ENCODE assay signal across 33 cellular contexts in the genomic region with DNA sequence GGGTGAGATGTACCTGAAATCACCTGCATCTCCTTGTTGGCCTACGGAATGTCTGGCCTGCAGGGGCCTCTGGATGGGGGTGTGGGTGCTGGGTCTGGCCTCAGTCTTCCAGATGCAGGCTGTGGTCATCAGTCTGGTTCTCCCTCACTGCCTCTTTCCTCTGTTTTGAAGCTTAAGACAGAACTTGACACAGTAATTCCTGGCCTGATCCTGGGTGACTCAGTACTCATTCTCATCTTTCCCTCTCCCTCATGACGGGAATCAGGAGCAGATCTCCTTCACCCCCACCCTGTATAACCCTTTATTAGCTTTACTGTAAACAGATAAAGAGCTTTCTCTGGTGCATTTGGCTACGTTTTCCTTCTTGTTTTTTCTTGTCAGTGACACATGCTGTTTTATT.
"Had no signal": no experiment of that assay in that cellular context is flagged by ENCODE, and none has a peak within 500 bp of the region (broad histone marks: within the 10 kb centered on the region; RNA-seq: fewer than 3 reads in every experiment).

No MANE protein-coding gene starts in this region.

- FAIRE-seq: colon had no signal

- H3K27ac Mint-ChIP-seq: activated CD4-positive, alpha-beta memory T cell treated with anti-CD3 and anti-CD28 coated beads for 36 hours; activated CD4-positive, alpha-beta T cell treated with anti-CD3 and anti-CD28 coated beads for 36 hours; activated CD4-positive, alpha-beta T cell treated with anti-CD3 and anti-CD28 coated beads, Interleukin-2, amount 10 ng/mL, durations not matched to agents 24 days and 14 days; activated CD8-positive, alpha-beta memory T cell treated with anti-CD3 and anti-CD28 coated beads, Interleukin-2, amount 10 ng/mL, durations not matched to agents 7 days and 5 days; activated CD8-positive, alpha-beta T cell treated with anti-CD3 and anti-CD28 coated beads, Interleukin-2, amount 10 ng/mL, durations not matched to agents 7 days and 5 days; activated naive CD4-positive, alpha-beta T cell treated with anti-CD3 and anti-CD28 coated beads for 36 hours; activated naive CD4-positive, alpha-beta T cell treated with anti-CD3 and anti-CD28 coated beads, Interleukin-2, amount 50 U/mL, for 24 hours; activated naive CD8-positive, alpha-beta T cell treated with anti-CD3 and anti-CD28 coated beads for 36 hours; activated naive CD8-positive, alpha-beta T cell treated with anti-CD3 and anti-CD28 coated beads, Interleukin-2, amount 50 U/mL, for 24 hours; activated T-helper 1 cell treated with anti-CD3 and anti-CD28 coated beads, Interleukin-12 subunit alpha, Interleukin-12 subunit beta, Interleukin-2, Interleukin-4 antibody, amounts not matched to agents 30 ng/mL and 10 ng/mL and 1 ng/mL, durations not matched to agents 14 hours and 24 hours and 36 hours; activated T-helper 2 cell treated with anti-CD3 and anti-CD28 coated beads, Interferon-gamma antibody, Interleukin-2, Interleukin-4, amounts not matched to agents 10 μg/mL and 5 μg/mL and 100 μg/mL, durations not matched to agents 14 hours and 24 hours and 36 hours; effector memory CD8-positive, alpha-beta T cell; T-cell; T-helper 1 cell treated with Interleukin-12 subunit alpha and Interleukin-12 subunit beta and Interleukin-4 antibody, amounts not matched to agents 30 μg/mL and 1 μg/mL, for 36 hours had no signal

- H3K27me3 Mint-ChIP-seq: activated CD4-positive, alpha-beta memory T cell treated with anti-CD3 and anti-CD28 coated beads for 36 hours; activated CD4-positive, alpha-beta T cell treated with anti-CD3 and anti-CD28 coated beads for 36 hours; activated CD4-positive, alpha-beta T cell treated with anti-CD3 and anti-CD28 coated beads, Interleukin-2, amount 10 ng/mL, durations not matched to agents 24 days and 14 days; activated CD8-positive, alpha-beta memory T cell treated with anti-CD3 and anti-CD28 coated beads, Interleukin-2, amount 10 ng/mL, durations not matched to agents 7 days and 5 days; activated naive CD8-positive, alpha-beta T cell treated with anti-CD3 and anti-CD28 coated beads for 36 hours; activated naive CD8-positive, alpha-beta T cell treated with anti-CD3 and anti-CD28 coated beads, Interleukin-2, amount 50 U/mL, for 24 hours; effector memory CD8-positive, alpha-beta T cell; T-cell had no signal

- H3K27me3 ChIP-seq: adrenal gland, brain microvascular endothelial cell, esophagus squamous epithelium had no signal

- H3K9me3 Mint-ChIP-seq: activated CD4-positive, alpha-beta memory T cell treated with anti-CD3 and anti-CD28 coated beads for 36 hours; activated CD4-positive, alpha-beta T cell treated with anti-CD3 and anti-CD28 coated beads, Interleukin-2, amount 10 ng/mL, durations not matched to agents 24 days and 14 days; activated naive CD4-positive, alpha-beta T cell treated with anti-CD3 and anti-CD28 coated beads, Interleukin-2, amount 50 U/mL, for 24 hours; activated naive CD8-positive, alpha-beta T cell treated with anti-CD3 and anti-CD28 coated beads for 36 hours; activated naive CD8-positive, alpha-beta T cell treated with anti-CD3 and anti-CD28 coated beads, Interleukin-2, amount 50 U/mL, for 24 hours; activated T-helper 1 cell treated with anti-CD3 and anti-CD28 coated beads, Interleukin-12 subunit alpha, Interleukin-12 subunit beta, Interleukin-2, Interleukin-4 antibody, amounts not matched to agents 30 ng/mL and 10 ng/mL and 1 ng/mL, durations not matched to agents 14 hours and 24 hours and 36 hours; activated T-helper 2 cell treated with anti-CD3 and anti-CD28 coated beads, Interferon-gamma antibody, Interleukin-2, Interleukin-4, amounts not matched to agents 10 μg/mL and 5 μg/mL and 100 μg/mL, durations not matched to agents 14 hours and 24 hours and 36 hours; T-helper 1 cell treated with Interleukin-12 subunit alpha and Interleukin-12 subunit beta and Interleukin-4 antibody, amounts not matched to agents 30 μg/mL and 1 μg/mL, for 36 hours had no signal

- H3K4me1 Mint-ChIP-seq: activated CD4-positive, alpha-beta T cell treated with anti-CD3 and anti-CD28 coated beads for 36 hours; activated CD4-positive, alpha-beta T cell treated with anti-CD3 and anti-CD28 coated beads, Interleukin-2, amount 10 ng/mL, durations not matched to agents 24 days and 14 days; activated CD8-positive, alpha-beta memory T cell treated with anti-CD3 and anti-CD28 coated beads, Interleukin-2, amount 10 ng/mL, durations not matched to agents 7 days and 5 days; activated naive CD4-positive, alpha-beta T cell treated with anti-CD3 and anti-CD28 coated beads, Interleukin-2, amount 50 U/mL, for 24 hours; activated naive CD8-positive, alpha-beta T cell treated with anti-CD3 and anti-CD28 coated beads for 36 hours; activated naive CD8-positive, alpha-beta T cell treated with anti-CD3 and anti-CD28 coated beads, Interleukin-2, amount 50 U/mL, for 24 hours; T-cell had no signal

- H3K27ac ChIP-seq: adrenal gland, brain microvascular endothelial cell, esophagus squamous epithelium, gastroesophageal sphincter had no signal

- H3K4me3 ChIP-seq: adrenal gland, esophagus squamous epithelium, gastroesophageal sphincter had no signal

- H3K9me3 ChIP-seq: adrenal gland, esophagus squamous epithelium, gastroesophageal sphincter had no signal

- H3K4me3 Mint-ChIP-seq: activated CD4-positive, alpha-beta memory T cell treated with anti-CD3 and anti-CD28 coated beads for 36 hours; activated CD4-positive, alpha-beta T cell treated with anti-CD3 and anti-CD28 coated beads for 36 hours; activated CD4-positive, alpha-beta T cell treated with anti-CD3 and anti-CD28 coated beads, Interleukin-2, amount 10 ng/mL, durations not matched to agents 24 days and 14 days; activated CD8-positive, alpha-beta memory T cell treated with anti-CD3 and anti-CD28 coated beads, Interleukin-2, amount 10 ng/mL, durations not matched to agents 7 days and 5 days; activated CD8-positive, alpha-beta T cell treated with anti-CD3 and anti-CD28 coated beads, Interleukin-2, amount 10 ng/mL, durations not matched to agents 7 days and 5 days; activated naive CD4-positive, alpha-beta T cell treated with anti-CD3 and anti-CD28 coated beads for 36 hours; activated naive CD4-positive, alpha-beta T cell treated with anti-CD3 and anti-CD28 coated beads, Interleukin-2, amount 50 U/mL, for 24 hours; activated naive CD8-positive, alpha-beta T cell treated with anti-CD3 and anti-CD28 coated beads for 36 hours; activated naive CD8-positive, alpha-beta T cell treated with anti-CD3 and anti-CD28 coated beads, Interleukin-2, amount 50 U/mL, for 24 hours; activated T-helper 1 cell treated with anti-CD3 and anti-CD28 coated beads, Interleukin-12 subunit alpha, Interleukin-12 subunit beta, Interleukin-2, Interleukin-4 antibody, amounts not matched to agents 30 ng/mL and 10 ng/mL and 1 ng/mL, durations not matched to agents 14 hours and 24 hours and 36 hours; effector memory CD8-positive, alpha-beta T cell; T-cell; T-helper 1 cell treated with Interleukin-12 subunit alpha and Interleukin-12 subunit beta and Interleukin-4 antibody, amounts not matched to agents 30 μg/mL and 1 μg/mL, for 36 hours had no signal

- ATAC-seq: activated CD4-positive, alpha-beta T cell treated with anti-CD3 and anti-CD28 coated beads for 36 hours; activated CD8-positive, alpha-beta memory T cell treated with anti-CD3 and anti-CD28 coated beads, Interleukin-2, amount 10 ng/mL, durations not matched to agents 7 days and 5 days; activated CD8-positive, alpha-beta T cell treated with anti-CD3 and anti-CD28 coated beads, Interleukin-2, amount 10 ng/mL, durations not matched to agents 7 days and 5 days; activated naive CD8-positive, alpha-beta T cell treated with anti-CD3 and anti-CD28 coated beads, Interleukin-2, amount 50 U/mL, for 24 hours; effector memory CD8-positive, alpha-beta T cell; gastroesophageal sphincter; T-cell had no signal

- H3K4me1 ChIP-seq: adrenal gland, esophagus squamous epithelium, gastroesophageal sphincter had no signal

- DNase-seq: activated CD4-positive, alpha-beta memory T cell treated with anti-CD3 and anti-CD28 coated beads for 36 hours; activated CD4-positive, alpha-beta T cell treated with anti-CD3 and anti-CD28 coated beads for 36 hours; activated CD4-positive, alpha-beta T cell treated with anti-CD3 and anti-CD28 coated beads, Interleukin-2, amount 10 ng/mL, durations not matched to agents 24 days and 14 days; activated CD4-positive, CD25-positive, alpha-beta regulatory T cell; activated CD4-positive, CD25-positive, alpha-beta regulatory T cell treated with anti-CD3 and anti-CD28 coated beads, Interleukin-2, amount 50 U/mL, for 72 hours; activated CD8-positive, alpha-beta memory T cell treated with anti-CD3 and anti-CD28 coated beads, Interleukin-2, amount 10 ng/mL, durations not matched to agents 7 days and 5 days; activated CD8-positive, alpha-beta memory T cell treated with anti-CD3 and anti-CD28 coated beads, Interleukin-2, amount 50 U/mL, for 4 hours; activated CD8-positive, alpha-beta T cell treated with anti-CD3 and anti-CD28 coated beads, Interleukin-2, amount 10 ng/mL, durations not matched to agents 7 days and 5 days; activated effector memory CD4-positive, alpha-beta T cell treated with anti-CD3 and anti-CD28 coated beads, Interleukin-2, amount 50 U/mL, for 16 hours; activated naive CD4-positive, alpha-beta T cell treated with anti-CD3 and anti-CD28 coated beads for 36 hours; activated naive CD8-positive, alpha-beta T cell treated with anti-CD3 and anti-CD28 coated beads for 36 hours; activated naive CD8-positive, alpha-beta T cell treated with anti-CD3 and anti-CD28 coated beads, Interleukin-2, amount 50 U/mL, for 24 hours; activated T-cell treated with anti-CD3 and anti-CD28 coated beads, Interleukin-2, amount 50 U/mL, for 1 hour; activated T-cell treated with anti-CD3 and anti-CD28 coated beads, Interleukin-2, amount 50 U/mL, for 48 hours; adrenal gland; amygdala; aorta; brain microvascular endothelial cell; caudate nucleus; cortex of kidney; dermis blood vessel endothelial cell; effector CD4-positive, alpha-beta T cell; effector memory CD8-positive, alpha-beta T cell; esophagus squamous epithelium; foreskin melanocyte; SW 1271; T-cell had no signal

- H3K36me3 Mint-ChIP-seq: activated CD4-positive, alpha-beta memory T cell treated with anti-CD3 and anti-CD28 coated beads for 36 hours; activated CD8-positive, alpha-beta memory T cell treated with anti-CD3 and anti-CD28 coated beads, Interleukin-2, amount 10 ng/mL, durations not matched to agents 7 days and 5 days; activated naive CD4-positive, alpha-beta T cell treated with anti-CD3 and anti-CD28 coated beads, Interleukin-2, amount 50 U/mL, for 24 hours; activated naive CD8-positive, alpha-beta T cell treated with anti-CD3 and anti-CD28 coated beads for 36 hours; T-cell had no signal

- H3K36me3 ChIP-seq: adrenal gland, brain microvascular endothelial cell, esophagus squamous epithelium, gastroesophageal sphincter had no signal
